Comparison of ENCODE assay signal across 9 cellular contexts in the genomic region with DNA sequence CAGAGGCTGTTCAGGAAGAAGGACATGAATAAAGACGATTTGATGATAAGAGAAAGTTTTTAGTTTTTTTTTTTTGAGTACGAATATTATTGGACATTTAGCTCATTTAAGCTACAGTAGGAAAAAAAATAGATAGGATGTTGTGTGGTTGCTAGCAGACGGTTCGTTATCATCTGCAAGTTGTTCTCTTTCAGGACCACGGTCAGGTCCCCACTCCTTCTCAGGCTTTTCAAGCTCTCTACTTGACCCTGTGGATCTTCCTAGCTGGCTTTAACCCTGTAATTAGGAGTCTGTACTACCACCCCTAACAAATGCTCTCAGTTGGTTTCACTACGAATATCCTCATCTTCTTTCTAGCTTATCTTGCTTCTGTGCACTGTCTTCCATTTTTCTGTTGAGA. TPM values are rescaled to one million over a fixed set of nuclear protein-coding genes. Genes with fewer than 3 reads are reported as not detected.
DNase-seq lines count a peak whose midpoint lies in the region; ATAC-seq and TF ChIP-seq lines count a peak whose summit lies in the region.
"Had no signal": no experiment of that assay in that cellular context is flagged by ENCODE, and none has a peak within 500 bp of the region (broad histone marks: within the 10 kb centered on the region; RNA-seq: fewer than 3 reads in every experiment).

No MANE protein-coding gene starts in this region.

- DNase-seq in ELR (ENCODE audit: low read depth) (peak; percentile 1), LHCN-M2 (ENCODE audit: low read depth) (peak; percentile 1), astrocyte of the cerebellum (ENCODE audit: low read depth) (peak; percentile 49), mesendoderm (peak; percentile 84), NCI-H2081 (lab: John Stamatoyannopoulos, UW) (no peak), left ventricle myocardium inferior (no peak)
- no peak for DNase-seq in stimulated activated CD4-positive, alpha-beta T cell treated with anti-CD3 and anti-CD28 coated beads, Interleukin-4, amount 100 ng/mL, for 4 hours
- DNase-seq: heart left ventricle had no signal

- in situ Hi-C loops in astrocyte of the cerebellum (cut with HindIII; ENCODE audit: low sequenced_read_pairs): no loop called here

- H2BK15ac ChIP-seq in mesendoderm (replicated peaks; ENCODE audit: low read depth): no peak overlapping the region

- H3K9me3 ChIP-seq in left ventricle myocardium inferior (replicated peaks): peaks cover 14% of the 10 kb centered on the region

- no peaks in the 10 kb centered on the region for H3K36me3 ChIP-seq in mesendoderm (ENCODE audit: control insufficient read depth, insufficient read depth, low read length)
- H3K36me3 ChIP-seq in left ventricle myocardium inferior: no peaks in the 10 kb centered on the region
- H3K36me3 ChIP-seq: heart left ventricle had no signal

- H3K27me3 ChIP-seq in mesendoderm (ENCODE audit: insufficient read depth, low read length, poor library complexity) (no peaks in the 10 kb centered on the region), left ventricle myocardium inferior (ENCODE audit: low read depth) (peaks cover 70% of the 10 kb centered on the region)

- no CpG with 5 or more reads among the region's 6 CpGs for WGBS in mesendoderm (ENCODE audit: extremely low coverage, insufficient coverage, low lambda C conversion rate)

- no peak overlapping the region for H3K4me2 ChIP-seq in mesendoderm (ENCODE audit: low read length)

- H3K4me3 ChIP-seq in astrocyte of the cerebellum (ENCODE audit: low read depth, low read length): no peak overlapping the region
- no peak overlapping the region for H3K4me3 ChIP-seq in mesendoderm (ENCODE audit: low read length)
- H3K4me3 ChIP-seq in left ventricle myocardium inferior: no peak overlapping the region

- H3K79me1 ChIP-seq in mesendoderm (ENCODE audit: low read length): peaks cover 1% of the 10 kb centered on the region

- TF ChIP-seq CTCF in astrocyte of the cerebellum (IDR thresholded peaks at IDR 0.05; ENCODE audit: low read depth, low read length, missing control alignments): no peak
- no peak for TF ChIP-seq CTCF in left ventricle myocardium inferior (IDR thresholded peaks at IDR 0.05; ENCODE audit: borderline replicate concordance)

- no peak for ATAC-seq in HG03139 (IDR thresholded peaks at IDR 0.05; ENCODE audit: unreplicated experiment)

- no peak overlapping the region for H3K4ac ChIP-seq in mesendoderm (ENCODE audit: low read depth, low read length)

- no peak overlapping the region for H4K8ac ChIP-seq in mesendoderm (ENCODE audit: low read depth, low read length)

- no peak overlapping the region for H4K5ac ChIP-seq in mesendoderm (ENCODE audit: low read length)

- H2BK5ac ChIP-seq in mesendoderm (ENCODE audit: low read length): no peak overlapping the region

- H3K9ac ChIP-seq in mesendoderm (ENCODE audit: low read length): no peak overlapping the region

- no peak overlapping the region for H3K23ac ChIP-seq in mesendoderm (ENCODE audit: low read length)

- no peak overlapping the region for H2BK120ac ChIP-seq in mesendoderm (ENCODE audit: low read depth, low read length)

- no peak overlapping the region for H3K56ac ChIP-seq in mesendoderm (ENCODE audit: low read length)

- H3K18ac ChIP-seq in mesendoderm (ENCODE audit: low read length): no peak overlapping the region

- H3K79me2 ChIP-seq in mesendoderm (ENCODE audit: control insufficient read depth, insufficient read depth, low read length): no peaks in the 10 kb centered on the region

- H3K4me1 ChIP-seq in mesendoderm (ENCODE audit: control insufficient read depth, low read depth, low read length): peaks cover 2% of the 10 kb centered on the region
- H3K4me1 ChIP-seq in left ventricle myocardium inferior: peaks cover 25% of the 10 kb centered on the region

- H3K27ac ChIP-seq in mesendoderm (ENCODE audit: low read depth, low read length): no peak overlapping the region
- H3K27ac ChIP-seq in left ventricle myocardium inferior (replicated peaks): no peak overlapping the region
- H3K27ac ChIP-seq: heart left ventricle had no signal

- no peak overlapping the region for H2AK5ac ChIP-seq in mesendoderm (ENCODE audit: low read length)

- intact Hi-C loops in left ventricle myocardium inferior (cut with micrococcal nuclease): no loop called here

RNA-seq across cellular contexts. Expression of a gene that starts 1.1 kb away (rescaled TPM):
- not detected in 2 replicates for total RNA-seq in LHCN-M2 (2014; rRNA removed)
- polyA plus RNA-seq in LHCN-M2 (2012): not detected
- 1.3 TPM for polyA plus RNA-seq in mesendoderm (2013, experiment 1 of 2)
- polyA plus RNA-seq in mesendoderm (2013, experiment 2 of 2): 1.1 TPM
- total RNA-seq in left ventricle myocardium inferior: 0.05 TPM

Comparison
In these comparisons a context has a peak if more than half of its experiments do, and no peak if none do; other contexts are left out.
1. DNase-seq: peak in ELR (single experiment), LHCN-M2 (single experiment), astrocyte of the cerebellum (single experiment) and mesendoderm (single experiment); none in NCI-H2081 (0 of 2), left ventricle myocardium inferior (single experiment) and stimulated activated CD4-positive, alpha-beta T cell treated with anti-CD3 and anti-CD28 coated beads, Interleukin-4, amount 100 ng/mL, for 4 hours (0 of 2).